8 cellular contexts compared by ENCODE assay signal in genomic region chr13:33541962-33542308, GRCh38.
DNase-seq lines count a peak whose midpoint lies in the region; ATAC-seq and TF ChIP-seq lines count a peak whose summit lies in the region.

No MANE protein-coding gene starts in this region.

- no peak for TF ChIP-seq EP300 in gastroesophageal sphincter (IDR thresholded peaks at IDR 0.05)

- no peaks in the 10 kb centered on the region for H3K27me3 ChIP-seq in gastroesophageal sphincter

- ATAC-seq in GM21737 (IDR thresholded peaks at IDR 0.05; ENCODE audit: unreplicated experiment) (peak; percentile 7), gastroesophageal sphincter (no peak), HG03045 (IDR thresholded peaks at IDR 0.05; ENCODE audit: unreplicated experiment) (no peak), HG02870 (IDR thresholded peaks at IDR 0.05; ENCODE audit: unreplicated experiment) (no peak)

- TF ChIP-seq CTCF in WI38 (IDR thresholded peaks at IDR 0.05; ENCODE audit: low read depth, low read length) (no peak), gastroesophageal sphincter (IDR thresholded peaks at IDR 0.05) (no peak)

- no peaks in the 10 kb centered on the region for H3K9me3 ChIP-seq in gastroesophageal sphincter

- H3K36me3 ChIP-seq in gastroesophageal sphincter = no peaks in the 10 kb centered on the region

- H3K4me3 ChIP-seq in WI38 (ENCODE audit: low read depth, low read length) = peak overlapping the region; percentile 62
- H3K4me3 ChIP-seq in gastroesophageal sphincter = peak overlapping the region; percentile 54 to 86
- peak overlapping the region; percentile 16 to 56 (median 42) for H3K4me3 ChIP-seq in skin epidermis

- TF ChIP-seq POLR2A in gastroesophageal sphincter (IDR thresholded peaks at IDR 0.05) = peak in 1 of 2 donors; percentile 15

- H3K4me1 ChIP-seq in gastroesophageal sphincter = peaks cover 13 to 56% (median 29%) of the 10 kb centered on the region in 3 donors

- DNase-seq in occipital lobe (lab: John Stamatoyannopoulos, UW) (no peak), NCI-H2081 treated with DMSO at 0.1 percent for 48 hours (lab: John Stamatoyannopoulos, UW) (no peak)

- peak overlapping the region; percentile 91 to 100 (median 94) for H3K27ac ChIP-seq in gastroesophageal sphincter
- peak overlapping the region in 20 of 21 experiments; percentile 81 to 100 (median 97) for H3K27ac ChIP-seq in skin epidermis

- 0 to 2% methylated on average over 8 of the region's 8 CpGs for WGBS in gastroesophageal sphincter (ENCODE audit: low coverage in 1 of 2), 2 donors
